ENCODE assay signal across 1 cellular context in genomic region chr16:28304214-28304613, GRCh38.
A peak's percentile ranks its signal among the peaks of the same experiment; 100 is the strongest.
TF ChIP-seq lines count a peak whose summit lies in the region.

No MANE protein-coding gene starts in this region.

TF ChIP-seq in K562, 482 proteins besides CTCF, POLR2A, EP300 and RAD21 (continued from another document and continues in another):
- TF ChIP-seq ZNF263 (CRISPR knock-in tag; IDR thresholded peaks at IDR 0.05; ENCODE audit: borderline replicate concordance) (peak; percentile 57; the same call in 1 of the 2 replicates), ZNF764 (CRISPR knock-in tag; IDR thresholded peaks at IDR 0.05; ENCODE audit: low read depth) (no peak), ZNF644 (tag; IDR thresholded peaks at IDR 0.05; ENCODE audit: low read depth) (peak; percentile 83), ZNF184 (CRISPR knock-in tag; IDR thresholded peaks at IDR 0.05) (no peak), AFF1 (IDR thresholded peaks at IDR 0.05; ENCODE audit: low read depth in 1 of 2, partially characterized antibody in 2 of 2) (peak in 1 of 2 experiments; percentile 97), PRMT5 (CRISPR knock-in tag; IDR thresholded peaks at IDR 0.05) (peak; percentile 98), ZNF507 (tag; conservative IDR thresholded peaks at IDR 0.05) (no peak), XRCC5 (IDR thresholded peaks at IDR 0.05; ENCODE audit: low read depth, low read length) (0 out of 2 replicates have a peak, but pooled peaks have one; percentile 45), TAF1 (IDR thresholded peaks at IDR 0.05; ENCODE audit: control insufficient read depth, extremely low read depth, insufficient read depth, low read length, severe bottlenecking) (no peak), ZNF518B (CRISPR knock-in tag; IDR thresholded peaks at IDR 0.05) (no peak), MCM2 (IDR thresholded peaks at IDR 0.05; ENCODE audit: low read depth) (no peak), NCOR1 (IDR thresholded peaks at IDR 0.05) (no peak), FOXJ2 (tag; IDR thresholded peaks at IDR 0.05) (no peak), CSDE1 (IDR thresholded peaks at IDR 0.05) (no peak), ZFP1 (CRISPR knock-in tag; IDR thresholded peaks at IDR 0.05) (no peak), ETS2 (tag; IDR thresholded peaks at IDR 0.05; ENCODE audit: borderline replicate concordance, poor library complexity, severe bottlenecking) (no peak), FOXM1 (IDR thresholded peaks at IDR 0.05; ENCODE audit: low read depth) (no peak), FOXM1 (CRISPR knock-in tag; IDR thresholded peaks at IDR 0.05; ENCODE audit: low read depth) (no peak), NR1H2 (CRISPR knock-in tag; IDR thresholded peaks at IDR 0.05) (no peak), GABPB1 (CRISPR knock-in tag; IDR thresholded peaks at IDR 0.05) (no peak; the same call in 1 of the 2 replicates), ZBTB7A (IDR thresholded peaks at IDR 0.05; ENCODE audit: borderline replicate concordance, control insufficient read depth, low read depth, low read length) (no peak), ZFP91 (CRISPR knock-in tag; IDR thresholded peaks at IDR 0.05) (no peak), HDAC8 (tag; IDR thresholded peaks at IDR 0.05) (no peak), PHF20 (IDR thresholded peaks at IDR 0.05; ENCODE audit: partially characterized antibody) (no peak), RUNX1 (IDR thresholded peaks at IDR 0.05; ENCODE audit: low read depth) (no peak), ZBTB43 (CRISPR knock-in tag; IDR thresholded peaks at IDR 0.05) (no peak), LEF1 (IDR thresholded peaks at IDR 0.05) (0 out of 2 replicates have a peak, but pooled peaks have one; percentile 22), PRDM10 (IDR thresholded peaks at IDR 0.05; ENCODE audit: partially characterized antibody) (no peak), HDAC3 (IDR thresholded peaks at IDR 0.05; ENCODE audit: borderline replicate concordance, partially characterized antibody) (no peak), TRIM24 (IDR thresholded peaks at IDR 0.05) (no peak), CREB3L1 (IDR thresholded peaks at IDR 0.05; ENCODE audit: borderline replicate concordance, low read depth) (no peak), ZNF445 (CRISPR knock-in tag; IDR thresholded peaks at IDR 0.05; ENCODE audit: low read depth) (no peak), BMI1 (IDR thresholded peaks at IDR 0.05; ENCODE audit: low read length) (no peak), ZNF780A (CRISPR knock-in tag; IDR thresholded peaks at IDR 0.05) (no peak), BRD4 (IDR thresholded peaks at IDR 0.05) (no peak), ZNF449 (CRISPR knock-in tag; IDR thresholded peaks at IDR 0.05) (no peak), DLX4 (CRISPR knock-in tag; IDR thresholded peaks at IDR 0.05) (no peak), ELF1 (tag; IDR thresholded peaks at IDR 0.05) (no peak), MLX (CRISPR knock-in tag; conservative IDR thresholded peaks at IDR 0.05) (peak in 1 of 2 experiments; percentile 67; a peak in 1 of 4 replicates), NFYB (IDR thresholded peaks at IDR 0.05; ENCODE audit: extremely low read depth, insufficient read length) (no peak), ZNF589 (CRISPR knock-in tag; IDR thresholded peaks at IDR 0.05; ENCODE audit: low read depth) (no peak), GABPA (tag; conservative IDR thresholded peaks at IDR 0.05; ENCODE audit: low read depth) (no peak), RBM15 (IDR thresholded peaks at IDR 0.05; ENCODE audit: insufficient read depth, low read length) (no peak), YBX1 (IDR thresholded peaks at IDR 0.05) (no peak), MECOM (CRISPR knock-in tag; IDR thresholded peaks at IDR 0.05) (no peak), HDGF (IDR thresholded peaks at IDR 0.05) (no peak), ETV5 (CRISPR knock-in tag; IDR thresholded peaks at IDR 0.05; ENCODE audit: low read depth) (0 out of 2 replicates have a peak, but pooled peaks have one; percentile 39), GATAD2A (IDR thresholded peaks at IDR 0.05) (no peak), TCF7L2 (IDR thresholded peaks at IDR 0.05; ENCODE audit: low read depth, low read length) (no peak), PTTG1 (tag; IDR thresholded peaks at IDR 0.05; ENCODE audit: low read depth) (no peak), GATA2 (CRISPR knock-in tag; IDR thresholded peaks at IDR 0.05) (no peak; the same call in 1 of the 2 replicates), EGR1 (conservative IDR thresholded peaks at IDR 0.05) (no peak), MEIS2 (IDR thresholded peaks at IDR 0.05; ENCODE audit: partially characterized antibody) (no peak), XRCC4 (IDR thresholded peaks at IDR 0.05; ENCODE audit: extremely low read depth, insufficient read depth, insufficient read length) (no peak), ZNF232 (CRISPR knock-in tag; IDR thresholded peaks at IDR 0.05) (peak; percentile 91)
